In genomic region chr5:110354896-110355295, GRCh38 we compare ENCODE assay signal across 29 cellular contexts.
A peak's percentile ranks its signal among the peaks of the same experiment; 100 is the strongest.
DNase-seq lines count a peak whose midpoint lies in the region; ATAC-seq and TF ChIP-seq lines count a peak whose summit lies in the region.
"Had no signal": no experiment of that assay in that cellular context is flagged by ENCODE, and none has a peak within 500 bp of the region (broad histone marks: within the 10 kb centered on the region; RNA-seq: fewer than 3 reads in every experiment).

No MANE protein-coding gene starts in this region.

- peaks cover 0 to 11% (median 0%) of the 10 kb centered on the region in 5 experiments for H3K9me3 Mint-ChIP-seq in brain
- H3K9me3 Mint-ChIP-seq: activated CD4-positive, alpha-beta memory T cell treated with anti-CD3 and anti-CD28 coated beads for 36 hours; activated naive CD4-positive, alpha-beta T cell treated with anti-CD3 and anti-CD28 coated beads, Interleukin-2, amount 10 ng/mL, durations not matched to agents 7 days and 5 days; CD8-positive, alpha-beta T cell; T-helper 2 cell treated with Interferon-gamma antibody and Interleukin-4, amounts not matched to agents 5 μg/mL and 100 μg/mL, for 36 hours had no signal

- no peak for TF ChIP-seq POLR2A in suprapubic skin (IDR thresholded peaks at IDR 0.05)

- no peak overlapping the region for H3K27ac ChIP-seq in suprapubic skin
- H3K27ac ChIP-seq: epithelial cell of prostate, HL-60, transverse colon had no signal

- peak; percentile 19 for DNase-seq in NCI-H1092 (lab: John Stamatoyannopoulos, UW)
- DNase-seq in inferior parietal cortex (ENCODE audit: extremely low spot score): peak; percentile 36
- DNase-seq in retina: peak; percentile 13
- DNase-seq in EL: no peak
- no peak for DNase-seq in activated T-cell treated with anti-CD3 and anti-CD28 coated beads, Interleukin-2, amount 50 U/mL, for 48 hours
- DNase-seq in suprapubic skin (ENCODE audit: low spot score in 2 of 2): no peak
- DNase-seq: activated CD4-positive, alpha-beta memory T cell treated with anti-CD3 and anti-CD28 coated beads for 36 hours; activated CD4-positive, CD25-positive, alpha-beta regulatory T cell treated with anti-CD3 and anti-CD28 coated beads, Interleukin-2, amount 50 U/mL, for 72 hours; activated CD8-positive, alpha-beta memory T cell treated with anti-CD3 and anti-CD28 coated beads, Interleukin-2, amount 50 U/mL, for 48 hours; activated naive CD4-positive, alpha-beta T cell treated with anti-CD3 and anti-CD28 coated beads, Interleukin-2, amount 10 ng/mL, durations not matched to agents 7 days and 5 days; CD8-positive, alpha-beta T cell; effector memory CD4-positive, alpha-beta T cell; H9; KBM-7; NCI-H1105; NCI-H2029; NCI-H526; SIG-M5; stimulated activated CD4-positive, alpha-beta T cell treated with anti-CD3 and anti-CD28 coated beads, Interleukin-2, amount 100 ng/mL, for 24 hours; stimulated activated naive CD8-positive, alpha-beta T cell treated with anti-CD3 and anti-CD28 coated beads, Interleukin-15, Interleukin-2, amounts not matched to agents 100 U/mL and 50 U/mL, for 24 hours; transverse colon had no signal

- no peaks in the 10 kb centered on the region for H3K36me3 ChIP-seq in suprapubic skin
- H3K36me3 ChIP-seq: transverse colon had no signal

- no peak overlapping the region for H3K4me3 ChIP-seq in suprapubic skin
- H3K4me3 ChIP-seq: lung, transverse colon had no signal

- no peaks in the 10 kb centered on the region for H3K36me3 Mint-ChIP-seq in brain
- H3K36me3 Mint-ChIP-seq: activated CD4-positive, alpha-beta memory T cell treated with anti-CD3 and anti-CD28 coated beads for 36 hours; activated naive CD4-positive, alpha-beta T cell treated with anti-CD3 and anti-CD28 coated beads, Interleukin-2, amount 10 ng/mL, durations not matched to agents 7 days and 5 days; CD8-positive, alpha-beta T cell; natural killer cell treated with Interleukin-12 subunit alpha and Interleukin-12 subunit beta and Interleukin-15 and Interleukin-18, amount 100 ng/mL, for 72 hours had no signal

- 54% methylated on average over 6 of the region's 6 CpGs for WGBS in suprapubic skin

- no peaks in the 10 kb centered on the region for H3K9me3 ChIP-seq in suprapubic skin
- H3K9me3 ChIP-seq: transverse colon had no signal

- H3K27me3 ChIP-seq in suprapubic skin: no peaks in the 10 kb centered on the region
- H3K27me3 ChIP-seq: transverse colon had no signal

- H3K27ac Mint-ChIP-seq in brain: peak overlapping the region in 4 of 5 experiments; percentile 33 to 83 (median 52)
- H3K27ac Mint-ChIP-seq: activated CD4-positive, alpha-beta memory T cell treated with anti-CD3 and anti-CD28 coated beads for 36 hours; activated naive CD4-positive, alpha-beta T cell treated with anti-CD3 and anti-CD28 coated beads, Interleukin-2, amount 10 ng/mL, durations not matched to agents 7 days and 5 days; B cell; CD8-positive, alpha-beta T cell; H9; natural killer cell treated with Interleukin-12 subunit alpha and Interleukin-12 subunit beta and Interleukin-15 and Interleukin-18, amount 100 ng/mL, for 72 hours; T-helper 2 cell treated with Interferon-gamma antibody and Interleukin-4, amounts not matched to agents 5 μg/mL and 100 μg/mL, for 36 hours had no signal

- H3K27me3 Mint-ChIP-seq in brain: no peaks in the 10 kb centered on the region
- H3K27me3 Mint-ChIP-seq: activated naive CD4-positive, alpha-beta T cell treated with anti-CD3 and anti-CD28 coated beads, Interleukin-2, amount 10 ng/mL, durations not matched to agents 7 days and 5 days; B cell; natural killer cell treated with Interleukin-12 subunit alpha and Interleukin-12 subunit beta and Interleukin-15 and Interleukin-18, amount 100 ng/mL, for 72 hours had no signal

- peak overlapping the region in 1 of 5 experiments; percentile 53 for H3K4me3 Mint-ChIP-seq in brain
- H3K4me3 Mint-ChIP-seq: activated CD4-positive, alpha-beta memory T cell treated with anti-CD3 and anti-CD28 coated beads for 36 hours; activated naive CD4-positive, alpha-beta T cell treated with anti-CD3 and anti-CD28 coated beads, Interleukin-2, amount 10 ng/mL, durations not matched to agents 7 days and 5 days; B cell; CD8-positive, alpha-beta T cell; H9; natural killer cell treated with Interleukin-12 subunit alpha and Interleukin-12 subunit beta and Interleukin-15 and Interleukin-18, amount 100 ng/mL, for 72 hours; T-helper 2 cell treated with Interferon-gamma antibody and Interleukin-4, amounts not matched to agents 5 μg/mL and 100 μg/mL, for 36 hours had no signal

- TF ChIP-seq CTCF in brain (conservative IDR thresholded peaks at IDR 0.05) (no peak), suprapubic skin (IDR thresholded peaks at IDR 0.05) (no peak)

- TF ChIP-seq EP300 in suprapubic skin (IDR thresholded peaks at IDR 0.05): no peak

- ATAC-seq in GM18517 (IDR thresholded peaks at IDR 0.05; ENCODE audit: unreplicated experiment): no peak
- ATAC-seq: CD8-positive, alpha-beta T cell; natural killer cell treated with Interleukin-12 subunit alpha and Interleukin-12 subunit beta and Interleukin-15 and Interleukin-18, amount 100 ng/mL, for 72 hours; stimulated activated naive CD8-positive, alpha-beta T cell treated with anti-CD3 and anti-CD28 coated beads, Interleukin-15, Interleukin-2, amounts not matched to agents 100 U/mL and 50 U/mL, for 24 hours had no signal

- peaks cover 8% of the 10 kb centered on the region for H3K4me1 ChIP-seq in suprapubic skin
- H3K4me1 ChIP-seq: transverse colon had no signal

- H3K4me1 Mint-ChIP-seq in brain: peaks cover 9% of the 10 kb centered on the region
- H3K4me1 Mint-ChIP-seq: activated naive CD4-positive, alpha-beta T cell treated with anti-CD3 and anti-CD28 coated beads, Interleukin-2, amount 10 ng/mL, durations not matched to agents 7 days and 5 days; B cell had no signal

Comparison
In these comparisons a context has a peak if more than half of its experiments do, and no peak if none do; other contexts are left out.
1. DNase-seq: peak in NCI-H1092 (single experiment), inferior parietal cortex (single experiment) and retina (single experiment); none in EL (single experiment), activated T-cell treated with anti-CD3 and anti-CD28 coated beads, Interleukin-2, amount 50 U/mL, for 48 hours (0 of 2) and suprapubic skin (0 of 2).